2 cellular contexts compared by ENCODE assay signal in genomic region chr20:49985157-49985556, GRCh38.
TF ChIP-seq lines count a peak whose summit lies in the region.

No MANE protein-coding gene starts in this region.

TF ChIP-seq in SK-N-SH, 30 proteins besides CTCF, POLR2A, EP300 and RAD21 (continued from another document):
- TF ChIP-seq FOXJ3 (CRISPR knock-in tag; IDR thresholded peaks at IDR 0.05), result no peak
- no peak for TF ChIP-seq EZH2phosphoT487 (IDR thresholded peaks at IDR 0.05; ENCODE audit: borderline replicate concordance, low read depth)
- no peak for TF ChIP-seq NFIC (IDR thresholded peaks at IDR 0.05; ENCODE audit: borderline replicate concordance)
- TF ChIP-seq, protein P1, sequence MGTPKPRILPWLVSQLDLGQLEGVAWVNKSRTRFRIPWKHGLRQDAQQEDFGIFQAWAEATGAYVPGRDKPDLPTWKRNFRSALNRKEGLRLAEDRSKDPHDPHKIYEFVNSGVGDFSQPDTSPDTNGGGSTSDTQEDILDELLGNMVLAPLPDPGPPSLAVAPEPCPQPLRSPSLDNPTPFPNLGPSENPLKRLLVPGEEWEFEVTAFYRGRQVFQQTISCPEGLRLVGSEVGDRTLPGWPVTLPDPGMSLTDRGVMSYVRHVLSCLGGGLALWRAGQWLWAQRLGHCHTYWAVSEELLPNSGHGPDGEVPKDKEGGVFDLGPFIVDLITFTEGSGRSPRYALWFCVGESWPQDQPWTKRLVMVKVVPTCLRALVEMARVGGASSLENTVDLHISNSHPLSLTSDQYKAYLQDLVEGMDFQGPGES (IDR thresholded peaks at IDR 0.05; ENCODE audit: low read depth, low read length), result no peak
- no peak for TF ChIP-seq RCOR1 (IDR thresholded peaks at IDR 0.05; ENCODE audit: low read length)
- no peak for TF ChIP-seq TCF12 (IDR thresholded peaks at IDR 0.05)
- TF ChIP-seq RXRA (IDR thresholded peaks at IDR 0.05; ENCODE audit: borderline replicate concordance, low read depth), result no peak
- TF ChIP-seq, protein P2, sequence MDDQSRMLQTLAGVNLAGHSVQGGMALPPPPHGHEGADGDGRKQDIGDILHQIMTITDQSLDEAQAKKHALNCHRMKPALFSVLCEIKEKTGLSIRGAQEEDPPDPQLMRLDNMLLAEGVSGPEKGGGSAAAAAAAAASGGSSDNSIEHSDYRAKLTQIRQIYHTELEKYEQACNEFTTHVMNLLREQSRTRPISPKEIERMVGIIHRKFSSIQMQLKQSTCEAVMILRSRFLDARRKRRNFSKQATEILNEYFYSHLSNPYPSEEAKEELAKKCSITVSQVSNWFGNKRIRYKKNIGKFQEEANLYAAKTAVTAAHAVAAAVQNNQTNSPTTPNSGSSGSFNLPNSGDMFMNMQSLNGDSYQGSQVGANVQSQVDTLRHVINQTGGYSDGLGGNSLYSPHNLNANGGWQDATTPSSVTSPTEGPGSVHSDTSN (IDR thresholded peaks at IDR 0.05), result no peak
- no peak for TF ChIP-seq USF2 (IDR thresholded peaks at IDR 0.05; ENCODE audit: borderline replicate concordance, low read depth, low read length)
- TF ChIP-seq, protein P3, sequence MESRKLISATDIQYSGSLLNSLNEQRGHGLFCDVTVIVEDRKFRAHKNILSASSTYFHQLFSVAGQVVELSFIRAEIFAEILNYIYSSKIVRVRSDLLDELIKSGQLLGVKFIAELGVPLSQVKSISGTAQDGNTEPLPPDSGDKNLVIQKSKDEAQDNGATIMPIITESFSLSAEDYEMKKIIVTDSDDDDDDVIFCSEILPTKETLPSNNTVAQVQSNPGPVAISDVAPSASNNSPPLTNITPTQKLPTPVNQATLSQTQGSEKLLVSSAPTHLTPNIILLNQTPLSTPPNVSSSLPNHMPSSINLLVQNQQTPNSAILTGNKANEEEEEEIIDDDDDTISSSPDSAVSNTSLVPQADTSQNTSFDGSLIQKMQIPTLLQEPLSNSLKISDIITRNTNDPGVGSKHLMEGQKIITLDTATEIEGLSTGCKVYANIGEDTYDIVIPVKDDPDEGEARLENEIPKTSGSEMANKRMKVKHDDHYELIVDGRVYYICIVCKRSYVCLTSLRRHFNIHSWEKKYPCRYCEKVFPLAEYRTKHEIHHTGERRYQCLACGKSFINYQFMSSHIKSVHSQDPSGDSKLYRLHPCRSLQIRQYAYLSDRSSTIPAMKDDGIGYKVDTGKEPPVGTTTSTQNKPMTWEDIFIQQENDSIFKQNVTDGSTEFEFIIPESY (IDR thresholded peaks at IDR 0.05; ENCODE audit: borderline replicate concordance, low read depth), result no peak
- no peak for TF ChIP-seq RFX5 (IDR thresholded peaks at IDR 0.05; ENCODE audit: low read length)
- TF ChIP-seq MEF2A (IDR thresholded peaks at IDR 0.05; ENCODE audit: borderline replicate concordance, low read depth), result no peak
- TF ChIP-seq JUND (IDR thresholded peaks at IDR 0.05), result no peak

TF ChIP-seq in SK-N-SH treated with all-trans-retinoic acid at 6 μM for 48 hours, 23 proteins besides CTCF, POLR2A, EP300 and RAD21 (continued from another document):
- TF ChIP-seq TSHZ2 (CRISPR knock-in tag; IDR thresholded peaks at IDR 0.05) (no peak), ISL1 (CRISPR knock-in tag; IDR thresholded peaks at IDR 0.05) (no peak)
